ENCODE assay signal across 13 cellular contexts in genomic region chr3:194158942-194159439, GRCh38. TPM values are rescaled to one million over a fixed set of nuclear protein-coding genes. Genes with fewer than 3 reads are reported as not detected.
A peak's percentile ranks its signal among the peaks of the same experiment; 100 is the strongest.
DNase-seq lines count a peak whose midpoint lies in the region; ATAC-seq and TF ChIP-seq lines count a peak whose summit lies in the region.
"Had no signal": no experiment of that assay in that cellular context is flagged by ENCODE, and none has a peak within 500 bp of the region (broad histone marks: within the 10 kb centered on the region; RNA-seq: fewer than 3 reads in every experiment).

No MANE protein-coding gene starts in this region.

- CTCF ChIA-PET in MCF 10A (lab: Yijun Ruan, JAX): interaction anchor here (0.7 to 1.7 kb wide), 4 partner anchors 9 to 157 kb away, joined by 4 read pairs; no protein-coding TSS in a partner anchor

- POLR2A ChIA-PET in MCF 10A (lab: Yijun Ruan, JAX): interaction anchor here (0.6 to 0.9 kb wide), 3 partner anchors 9 to 17 kb away, joined by 3 read pairs; no protein-coding TSS in a partner anchor

- no peaks in the 10 kb centered on the region for H3K9me3 ChIP-seq in mucosa of descending colon
- H3K9me3 ChIP-seq: right lobe of liver had no signal

- H3K36me3 Mint-ChIP-seq in MCF 10A (ENCODE audit: insufficient read depth, unreplicated experiment): no peaks in the 10 kb centered on the region

- no peak overlapping the region for H3K4me3 ChIP-seq in mucosa of descending colon
- H3K4me3 ChIP-seq: lower lobe of right lung, right lobe of liver had no signal

- H3K27ac Mint-ChIP-seq in MCF 10A (ENCODE audit: low read depth, unreplicated experiment): no peak overlapping the region

- DNase-seq in A172 (ENCODE audit: low spot score): peak; percentile 48
- DNase-seq in HPDE6-E6E7 (ENCODE audit: extremely low spot score): peak; percentile 73
- DNase-seq in MCF 10A (ENCODE audit: unreplicated experiment): peak; percentile 65
- DNase-seq in mucosa of descending colon: no peak
- no peak for DNase-seq in RPMI8226
- DNase-seq in NCI-H2081 treated with DMSO at 0.1 percent for 48 hours (lab: John Stamatoyannopoulos, UW): no peak
- DNase-seq in stimulated activated CD4-positive, alpha-beta T cell treated with anti-CD3 and anti-CD28 coated beads, Interleukin-4, amount 100 ng/mL, for 4 hours: no peak
- DNase-seq in omental fat pad (ENCODE audit: low spot score): no peak
- DNase-seq: activated gamma-delta T cell treated with Interleukin-2 at 50 U/mL for 16 hours; lower lobe of right lung; right lobe of liver; stimulated activated CD8-positive, alpha-beta memory T cell treated with anti-CD3 and anti-CD28 coated beads, Interleukin-4, amount 100 ng/mL, for 48 hours had no signal

- H3K4me1 ChIP-seq in mucosa of descending colon (ENCODE audit: low read depth): peaks cover 13% of the 10 kb centered on the region
- H3K4me1 ChIP-seq: right lobe of liver had no signal

- peaks cover 9% of the 10 kb centered on the region for H3K4me1 Mint-ChIP-seq in MCF 10A (ENCODE audit: insufficient read depth, unreplicated experiment)

- H3K36me3 ChIP-seq in mucosa of descending colon (ENCODE audit: low read depth): no peaks in the 10 kb centered on the region
- H3K36me3 ChIP-seq: lower lobe of right lung, right lobe of liver had no signal

- H3K27me3 Mint-ChIP-seq in MCF 10A (ENCODE audit: insufficient read depth, unreplicated experiment): peaks cover 6% of the 10 kb centered on the region

- intact Hi-C loops in MCF 10A (cut with micrococcal nuclease): no loop called here
- intact Hi-C loops in mucosa of descending colon (cut with DNase I, micrococcal nuclease): no loop called here

- H3K4me3 Mint-ChIP-seq in MCF 10A (ENCODE audit: unreplicated experiment): no peak overlapping the region

- TF ChIP-seq CTCF in MCF 10A (IDR thresholded peaks at IDR 0.05; ENCODE audit: unreplicated experiment) (no peak), mucosa of descending colon (IDR thresholded peaks at IDR 0.05) (no peak), omental fat pad (IDR thresholded peaks at IDR 0.05) (no peak)

- peak; percentile 80 for ATAC-seq in mucosa of descending colon
- no peak for ATAC-seq in omental fat pad (ENCODE audit: low FRiP score)

- no TSS peak for BruUV-seq in MCF 10A (replicated peaks; lab: Mats Ljungman, UMichigan)

- no peaks in the 10 kb centered on the region for H3K9me3 Mint-ChIP-seq in MCF 10A (ENCODE audit: unreplicated experiment)

RNA-seq across cellular contexts. Expression of gene HES1, which starts 23.0 kb away (rescaled TPM):
- 3.1 and 4.5 TPM in 2 replicates for total RNA-seq in A172 (2014; rRNA removed; shearing (Covaris generic))
- total RNA-seq in MCF 10A (2022): 34.6 and 37.8 TPM in 2 replicates
- total RNA-seq in mucosa of descending colon: 100 to 1,000 TPM in 1 of 3 donors, 10 to 100 TPM in 2; 60.9 to 116 (median 99.0) TPM
- total RNA-seq in omental fat pad: 10 to 100 TPM in 3 of 4 donors, 1 to 10 TPM in 1; 8.3 to 23.9 (median 12.7) TPM
- total RNA-seq: activated CD8-positive, alpha-beta memory T cell treated with anti-CD3 and anti-CD28 coated beads for 36 hours had no signal

Comparison
In these comparisons a context has a peak if more than half of its experiments do, and no peak if none do; other contexts are left out.
1. DNase-seq: peak in A172 (single experiment), HPDE6-E6E7 (single experiment) and MCF 10A (single experiment); none in mucosa of descending colon (0 of 3), RPMI8226 (single experiment), NCI-H2081 treated with DMSO at 0.1 percent for 48 hours (single experiment), stimulated activated CD4-positive, alpha-beta T cell treated with anti-CD3 and anti-CD28 coated beads, Interleukin-4, amount 100 ng/mL, for 4 hours (0 of 2) and omental fat pad (single experiment).